ENCODE assay signal across 10 cellular contexts in the genomic region with DNA sequence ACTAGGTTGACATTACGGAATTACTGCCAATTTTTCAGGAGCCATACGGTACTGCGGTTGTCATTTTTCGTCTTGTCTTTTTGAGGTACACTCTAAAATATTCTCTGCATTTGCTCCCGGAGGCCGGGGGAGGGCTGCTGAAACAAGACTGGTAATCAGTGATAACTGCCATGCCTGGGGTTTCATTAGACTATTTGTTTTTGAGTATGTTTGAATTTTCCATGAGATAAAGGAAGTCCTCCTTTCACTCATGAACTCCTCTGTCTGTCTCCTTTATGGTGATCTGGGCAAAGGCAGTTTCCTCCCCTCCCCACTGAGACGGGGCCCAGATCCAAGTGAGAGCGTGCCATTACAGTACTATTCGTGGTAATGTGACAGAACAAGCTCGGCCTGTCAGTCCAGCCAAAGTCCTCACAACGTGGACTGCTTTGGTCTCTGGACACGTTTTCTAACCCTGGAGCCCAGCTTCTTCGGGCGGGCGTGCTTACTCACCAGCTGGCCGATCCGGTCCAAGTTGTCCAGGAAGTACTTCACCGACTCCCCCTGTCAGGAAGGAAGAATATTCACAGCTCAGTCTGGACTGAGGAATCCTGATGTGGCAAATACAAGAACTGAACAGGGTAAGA. TPM values are rescaled to one million over a fixed set of nuclear protein-coding genes. Genes with fewer than 3 reads are reported as not detected.
DNase-seq lines count a peak whose midpoint lies in the region; ATAC-seq and TF ChIP-seq lines count a peak whose summit lies in the region.
"Had no signal": no experiment of that assay in that cellular context is flagged by ENCODE, and none has a peak within 500 bp of the region (broad histone marks: within the 10 kb centered on the region; RNA-seq: fewer than 3 reads in every experiment).

No MANE protein-coding gene starts in this region.

- H4K8ac ChIP-seq in H9 (replicated peaks; ENCODE audit: insufficient read length, low read depth, low read length): no peak overlapping the region

- no peak for TF ChIP-seq POLR2A in adrenal gland (IDR thresholded peaks at IDR 0.05)

- intact Hi-C loops in adrenal gland (cut with DNase I): loop anchor here in 1 of 2 donors (10.0 kb wide), 1 partner anchor 62 kb away; no protein-coding TSS in a partner anchor
- intact Hi-C loops in activated CD4-positive, alpha-beta T cell treated with anti-CD3 and anti-CD28 coated beads, Interleukin-2, amount 10 ng/mL, durations not matched to agents 24 days and 14 days (cut with micrococcal nuclease): no loop called here

- no peaks in the 10 kb centered on the region for H4K20me1 ChIP-seq in H9 (ENCODE audit: control insufficient read depth, insufficient read depth, insufficient read length)

- H2BK15ac ChIP-seq in H9 (ENCODE audit: low read depth, low read length): no peak overlapping the region

- no peak for ATAC-seq in HG03342 (IDR thresholded peaks at IDR 0.05; ENCODE audit: unreplicated experiment)

- peaks cover 29 to 42% (median 38%) of the 10 kb centered on the region in 3 experiments; a peak in 6 of 7 replicates for H3K36me3 Mint-ChIP-seq in H9 (ENCODE audit: insufficient read depth in 1 of 3, low read depth in 3 of 3)
- H3K36me3 Mint-ChIP-seq in activated CD4-positive, alpha-beta T cell treated with anti-CD3 and anti-CD28 coated beads, Interleukin-2, amount 10 ng/mL, durations not matched to agents 24 days and 14 days (ENCODE audit: low read depth): peaks cover 6% of the 10 kb centered on the region

- H3K27me3 Mint-ChIP-seq in H9 (ENCODE audit: low read depth): no peaks in the 10 kb centered on the region
- no peaks in the 10 kb centered on the region for H3K27me3 Mint-ChIP-seq in activated CD4-positive, alpha-beta T cell treated with anti-CD3 and anti-CD28 coated beads, Interleukin-2, amount 10 ng/mL, durations not matched to agents 24 days and 14 days
- H3K27me3 Mint-ChIP-seq: activated naive CD8-positive, alpha-beta T cell had no signal

- H2AFZ ChIP-seq in H9 (ENCODE audit: low read length): no peak overlapping the region

- no peak overlapping the region for H2BK20ac ChIP-seq in H9 (ENCODE audit: low read depth, low read length, poor library complexity, severe bottlenecking)

- H3K79me1 ChIP-seq in H9 (ENCODE audit: insufficient read depth, low read depth, low read length, poor library complexity, severe bottlenecking): peaks cover 8% of the 10 kb centered on the region

- no peak overlapping the region for H4K5ac ChIP-seq in H9 (ENCODE audit: insufficient read length, low read depth, low read length)

- no peak overlapping the region for H3K9ac ChIP-seq in H9 (ENCODE audit: extremely low read depth, insufficient read length, low read length)

- no peaks in the 10 kb centered on the region for H3K27me3 ChIP-seq in H9 (ENCODE audit: insufficient read depth, low read length)
- no peaks in the 10 kb centered on the region for H3K27me3 ChIP-seq in adrenal gland
- H3K27me3 ChIP-seq in right atrium auricular region: no peaks in the 10 kb centered on the region

- no peaks in the 10 kb centered on the region for H3K9me3 ChIP-seq in H9 (ENCODE audit: control insufficient read depth, low read depth, low read length)
- H3K9me3 ChIP-seq in adrenal gland (replicated peaks in 1 of 3): no peaks in the 10 kb centered on the region
- no peaks in the 10 kb centered on the region for H3K9me3 ChIP-seq in right atrium auricular region

- H3K4ac ChIP-seq in H9 (ENCODE audit: low read depth, low read length): no peak overlapping the region

- no peak overlapping the region for H2BK12ac ChIP-seq in H9 (ENCODE audit: insufficient read length, low read depth, low read length)

- H3K18ac ChIP-seq in H9 (ENCODE audit: insufficient read length, low read depth, low read length): no peak overlapping the region

- H3K79me2 ChIP-seq in H9 (ENCODE audit: insufficient read depth, low read length): no peaks in the 10 kb centered on the region; the same call in 1 of the 2 replicates

- peak overlapping the region; percentile 1 to 24 (median 14); a peak in 3 of 7 replicates for H3K27ac Mint-ChIP-seq in H9
- H3K27ac Mint-ChIP-seq in activated CD4-positive, alpha-beta T cell treated with anti-CD3 and anti-CD28 coated beads, Interleukin-2, amount 10 ng/mL, durations not matched to agents 24 days and 14 days: no peak overlapping the region

- no peak overlapping the region for H3K4me3 Mint-ChIP-seq in H9
- H3K4me3 Mint-ChIP-seq in activated CD4-positive, alpha-beta T cell treated with anti-CD3 and anti-CD28 coated beads, Interleukin-2, amount 10 ng/mL, durations not matched to agents 24 days and 14 days: no peak overlapping the region
- H3K4me3 Mint-ChIP-seq: activated naive CD8-positive, alpha-beta T cell had no signal

- H4K91ac ChIP-seq in H9 (ENCODE audit: insufficient read length, low read depth, low read length): no peak overlapping the region

- H3K4me1 Mint-ChIP-seq in H9: peaks cover 21 to 22% of the 10 kb centered on the region in 2 experiments
- H3K4me1 Mint-ChIP-seq in activated CD4-positive, alpha-beta T cell treated with anti-CD3 and anti-CD28 coated beads, Interleukin-2, amount 10 ng/mL, durations not matched to agents 24 days and 14 days: peaks cover 23% of the 10 kb centered on the region

- no peaks in the 10 kb centered on the region for H3K9me3 Mint-ChIP-seq in H9
- H3K9me3 Mint-ChIP-seq in activated CD4-positive, alpha-beta T cell treated with anti-CD3 and anti-CD28 coated beads, Interleukin-2, amount 10 ng/mL, durations not matched to agents 24 days and 14 days: no peaks in the 10 kb centered on the region

- H2BK120ac ChIP-seq in H9 (ENCODE audit: low read depth, low read length, poor library complexity, severe bottlenecking): no peak overlapping the region

- H3K4me1 ChIP-seq in H9 (ENCODE audit: insufficient read depth, low read length) (no peaks in the 10 kb centered on the region; the same call in 1 of the 2 replicates), adrenal gland (replicated peaks in 1 of 2) (peaks cover 0 to 37% of the 10 kb centered on the region in 2 donors), right atrium auricular region (peaks cover 0 to 74% of the 10 kb centered on the region in 2 donors)

- no peak overlapping the region for H3K56ac ChIP-seq in H9 (ENCODE audit: insufficient read length, low read depth, low read length)

- no peak overlapping the region for H3K4me2 ChIP-seq in H9 (ENCODE audit: insufficient read depth, insufficient read length, low read length)

- DNase-seq in H9: peak; percentile 15
- peak in 6 of 7 donors; percentile 48 to 72 (median 62) for DNase-seq in adrenal gland
- peak; percentile 89 for DNase-seq in right atrium auricular region (ENCODE audit: low spot score)
- DNase-seq in stimulated activated CD8-positive, alpha-beta memory T cell treated with anti-CD3 and anti-CD28 coated beads, Interleukin-4, amount 100 ng/mL, for 48 hours: peak; percentile 20
- no peak for DNase-seq in NOMO-1 (lab: John Stamatoyannopoulos, UW; ENCODE audit: unreplicated experiment in 2 of 2)
- DNase-seq in effector CD4-positive, alpha-beta T cell: no peak
- no peak for DNase-seq in activated CD4-positive, alpha-beta T cell treated with anti-CD3 and anti-CD28 coated beads, Interleukin-2, amount 10 ng/mL, durations not matched to agents 24 days and 14 days
- DNase-seq: NCI-H446 had no signal

- H3K14ac ChIP-seq in H9 (ENCODE audit: insufficient read depth, low read length): no peak overlapping the region

- WGBS in H9 (ENCODE audit: extremely low coverage, insufficient read length, low lambda C conversion rate): no CpG with 5 or more reads among the region's 18 CpGs
- WGBS in adrenal gland, 4 donors: 61 to 66% (median 63%) methylated on average over 12 to 18 of the region's 18 CpGs

- no peak overlapping the region for H2AK5ac ChIP-seq in H9 (ENCODE audit: insufficient read length, low read length)

- H3K36me3 ChIP-seq in adrenal gland (replicated peaks in 1 of 2): peaks cover 0 to 7% of the 10 kb centered on the region in 2 donors
- peaks cover 17% of the 10 kb centered on the region for H3K36me3 ChIP-seq in right atrium auricular region

- H3K23me2 ChIP-seq in H9 (ENCODE audit: insufficient read length, low read depth, low read length, poor library complexity, severe bottlenecking): no peaks in the 10 kb centered on the region

- no peak overlapping the region for H3T11ph ChIP-seq in H9 (ENCODE audit: low read length)

- no peak overlapping the region for H2BK5ac ChIP-seq in H9 (ENCODE audit: insufficient read length, low read length)

- TF ChIP-seq CTCF in H9 (conservative IDR thresholded peaks at IDR 0.05): no peak
- no peak for TF ChIP-seq CTCF in adrenal gland (IDR thresholded peaks at IDR 0.05)
- no peak for TF ChIP-seq CTCF in right atrium auricular region (IDR thresholded peaks at IDR 0.05)

- H3K27ac ChIP-seq in H9 (ENCODE audit: insufficient read length, low read depth, low read length): no peak overlapping the region
- peak overlapping the region in 2 of 5 donors; percentile 79 for H3K27ac ChIP-seq in adrenal gland
- H3K27ac ChIP-seq in right atrium auricular region: peak overlapping the region; percentile 74 to 82

- H3K4me3 ChIP-seq in adrenal gland (no peak overlapping the region), right atrium auricular region (no peak overlapping the region)

- no peak overlapping the region for H3K23ac ChIP-seq in H9 (ENCODE audit: insufficient read length, low read depth, low read length)

RNA-seq across cellular contexts. Expression of a gene that starts 45.1 kb away (rescaled TPM):
- total RNA-seq in H9 (2021): 0.74 and 0.90 TPM in 2 replicates
- under 1 TPM in 2 of 8 donors, not detected in 6; 0.14 to 0.36 TPM for total RNA-seq in adrenal gland
- polyA plus RNA-seq in adrenal gland: under 1 TPM; 0.07 to 0.32 (median 0.07) TPM
- total RNA-seq in right atrium auricular region: under 1 TPM in 1 of 2 donors, not detected in 1; 0.07 TPM
- not detected in 2 replicates for total RNA-seq in activated CD4-positive, alpha-beta T cell treated with anti-CD3 and anti-CD28 coated beads, Interleukin-2, amount 10 ng/mL, durations not matched to agents 24 days and 14 days

Comparison
In these comparisons a context has a peak if more than half of its experiments do, and no peak if none do; other contexts are left out.
1. DNase-seq: peak in H9 (single experiment), adrenal gland (6 of 7), right atrium auricular region (single experiment) and stimulated activated CD8-positive, alpha-beta memory T cell treated with anti-CD3 and anti-CD28 coated beads, Interleukin-4, amount 100 ng/mL, for 48 hours (single experiment); none in NOMO-1 (0 of 2), effector CD4-positive, alpha-beta T cell (single experiment) and activated CD4-positive, alpha-beta T cell treated with anti-CD3 and anti-CD28 coated beads, Interleukin-2, amount 10 ng/mL, durations not matched to agents 24 days and 14 days (single experiment).